Comparison of ENCODE assay signal across 1 cellular context in the genomic region with DNA sequence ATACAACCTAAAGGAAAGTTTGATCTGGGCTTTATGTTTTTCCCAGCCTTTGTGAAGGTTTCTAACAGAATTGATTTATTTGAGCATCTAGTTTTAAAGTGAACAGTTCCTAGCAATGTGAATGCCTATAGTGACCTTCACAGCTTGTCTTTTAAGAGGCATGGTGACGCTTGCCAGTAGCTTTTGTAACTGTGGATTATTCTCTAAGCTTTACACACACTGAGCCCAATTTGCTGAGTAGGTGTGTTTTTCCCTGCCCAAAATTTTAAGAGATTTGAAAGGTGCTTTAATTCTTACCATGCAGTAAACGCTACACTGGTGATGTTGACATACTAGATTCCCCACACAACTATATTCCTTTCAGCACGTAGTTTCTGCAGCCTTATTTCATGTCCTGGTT.
TF ChIP-seq lines count a peak whose summit lies in the region.

No MANE protein-coding gene starts in this region.

TF ChIP-seq in WTC11, 78 proteins besides CTCF, POLR2A, EP300 and RAD21 (continued from another document):
- TF ChIP-seq JUN (CRISPR knock-in tag; IDR thresholded peaks at IDR 0.05) (no peak), ZNF317 (CRISPR knock-in tag; IDR thresholded peaks at IDR 0.05; ENCODE audit: borderline replicate concordance, low read depth) (no peak), NR3C1 (CRISPR knock-in tag; conservative IDR thresholded peaks at IDR 0.05; ENCODE audit: low read depth) (no peak), GTF2I (CRISPR knock-in tag; conservative IDR thresholded peaks at IDR 0.05) (no peak), ESRRA (CRISPR knock-in tag; IDR thresholded peaks at IDR 0.05; ENCODE audit: borderline replicate concordance) (no peak), MYBL2 (CRISPR knock-in tag; IDR thresholded peaks at IDR 0.05) (no peak), ZNF423 (CRISPR knock-in tag; IDR thresholded peaks at IDR 0.05) (no peak), HMGA2 (CRISPR knock-in tag; IDR thresholded peaks at IDR 0.05) (no peak)
- TF ChIP-seq, protein P1, sequence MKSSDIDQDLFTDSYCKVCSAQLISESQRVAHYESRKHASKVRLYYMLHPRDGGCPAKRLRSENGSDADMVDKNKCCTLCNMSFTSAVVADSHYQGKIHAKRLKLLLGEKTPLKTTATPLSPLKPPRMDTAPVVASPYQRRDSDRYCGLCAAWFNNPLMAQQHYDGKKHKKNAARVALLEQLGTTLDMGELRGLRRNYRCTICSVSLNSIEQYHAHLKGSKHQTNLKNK (CRISPR knock-in tag; IDR thresholded peaks at IDR 0.05) = no peak
- TF ChIP-seq, protein P2, sequence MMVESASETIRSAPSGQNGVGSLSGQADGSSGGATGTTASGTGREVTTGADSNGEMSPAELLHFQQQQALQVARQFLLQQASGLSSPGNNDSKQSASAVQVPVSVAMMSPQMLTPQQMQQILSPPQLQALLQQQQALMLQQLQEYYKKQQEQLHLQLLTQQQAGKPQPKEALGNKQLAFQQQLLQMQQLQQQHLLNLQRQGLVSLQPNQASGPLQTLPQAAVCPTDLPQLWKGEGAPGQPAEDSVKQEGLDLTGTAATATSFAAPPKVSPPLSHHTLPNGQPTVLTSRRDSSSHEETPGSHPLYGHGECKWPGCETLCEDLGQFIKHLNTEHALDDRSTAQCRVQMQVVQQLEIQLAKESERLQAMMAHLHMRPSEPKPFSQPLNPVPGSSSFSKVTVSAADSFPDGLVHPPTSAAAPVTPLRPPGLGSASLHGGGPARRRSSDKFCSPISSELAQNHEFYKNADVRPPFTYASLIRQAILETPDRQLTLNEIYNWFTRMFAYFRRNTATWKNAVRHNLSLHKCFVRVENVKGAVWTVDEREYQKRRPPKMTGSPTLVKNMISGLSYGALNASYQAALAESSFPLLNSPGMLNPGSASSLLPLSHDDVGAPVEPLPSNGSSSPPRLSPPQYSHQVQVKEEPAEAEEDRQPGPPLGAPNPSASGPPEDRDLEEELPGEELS (CRISPR knock-in tag; IDR thresholded peaks at IDR 0.05) = no peak
- TF ChIP-seq, protein P3, sequence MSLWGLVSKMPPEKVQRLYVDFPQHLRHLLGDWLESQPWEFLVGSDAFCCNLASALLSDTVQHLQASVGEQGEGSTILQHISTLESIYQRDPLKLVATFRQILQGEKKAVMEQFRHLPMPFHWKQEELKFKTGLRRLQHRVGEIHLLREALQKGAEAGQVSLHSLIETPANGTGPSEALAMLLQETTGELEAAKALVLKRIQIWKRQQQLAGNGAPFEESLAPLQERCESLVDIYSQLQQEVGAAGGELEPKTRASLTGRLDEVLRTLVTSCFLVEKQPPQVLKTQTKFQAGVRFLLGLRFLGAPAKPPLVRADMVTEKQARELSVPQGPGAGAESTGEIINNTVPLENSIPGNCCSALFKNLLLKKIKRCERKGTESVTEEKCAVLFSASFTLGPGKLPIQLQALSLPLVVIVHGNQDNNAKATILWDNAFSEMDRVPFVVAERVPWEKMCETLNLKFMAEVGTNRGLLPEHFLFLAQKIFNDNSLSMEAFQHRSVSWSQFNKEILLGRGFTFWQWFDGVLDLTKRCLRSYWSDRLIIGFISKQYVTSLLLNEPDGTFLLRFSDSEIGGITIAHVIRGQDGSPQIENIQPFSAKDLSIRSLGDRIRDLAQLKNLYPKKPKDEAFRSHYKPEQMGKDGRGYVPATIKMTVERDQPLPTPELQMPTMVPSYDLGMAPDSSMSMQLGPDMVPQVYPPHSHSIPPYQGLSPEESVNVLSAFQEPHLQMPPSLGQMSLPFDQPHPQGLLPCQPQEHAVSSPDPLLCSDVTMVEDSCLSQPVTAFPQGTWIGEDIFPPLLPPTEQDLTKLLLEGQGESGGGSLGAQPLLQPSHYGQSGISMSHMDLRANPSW (CRISPR knock-in tag; conservative IDR thresholded peaks at IDR 0.05; ENCODE audit: low read depth) = no peak
- TF ChIP-seq, protein P4, sequence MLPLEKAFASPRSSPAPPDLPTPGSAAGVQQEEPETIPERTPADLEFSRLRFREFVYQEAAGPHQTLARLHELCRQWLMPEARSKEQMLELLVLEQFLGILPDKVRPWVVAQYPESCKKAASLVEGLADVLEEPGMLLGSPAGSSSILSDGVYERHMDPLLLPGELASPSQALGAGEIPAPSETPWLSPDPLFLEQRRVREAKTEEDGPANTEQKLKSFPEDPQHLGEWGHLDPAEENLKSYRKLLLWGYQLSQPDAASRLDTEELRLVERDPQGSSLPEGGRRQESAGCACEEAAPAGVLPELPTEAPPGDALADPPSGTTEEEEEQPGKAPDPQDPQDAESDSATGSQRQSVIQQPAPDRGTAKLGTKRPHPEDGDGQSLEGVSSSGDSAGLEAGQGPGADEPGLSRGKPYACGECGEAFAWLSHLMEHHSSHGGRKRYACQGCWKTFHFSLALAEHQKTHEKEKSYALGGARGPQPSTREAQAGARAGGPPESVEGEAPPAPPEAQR (CRISPR knock-in tag; IDR thresholded peaks at IDR 0.05) = no peak
- TF ChIP-seq, protein P5, sequence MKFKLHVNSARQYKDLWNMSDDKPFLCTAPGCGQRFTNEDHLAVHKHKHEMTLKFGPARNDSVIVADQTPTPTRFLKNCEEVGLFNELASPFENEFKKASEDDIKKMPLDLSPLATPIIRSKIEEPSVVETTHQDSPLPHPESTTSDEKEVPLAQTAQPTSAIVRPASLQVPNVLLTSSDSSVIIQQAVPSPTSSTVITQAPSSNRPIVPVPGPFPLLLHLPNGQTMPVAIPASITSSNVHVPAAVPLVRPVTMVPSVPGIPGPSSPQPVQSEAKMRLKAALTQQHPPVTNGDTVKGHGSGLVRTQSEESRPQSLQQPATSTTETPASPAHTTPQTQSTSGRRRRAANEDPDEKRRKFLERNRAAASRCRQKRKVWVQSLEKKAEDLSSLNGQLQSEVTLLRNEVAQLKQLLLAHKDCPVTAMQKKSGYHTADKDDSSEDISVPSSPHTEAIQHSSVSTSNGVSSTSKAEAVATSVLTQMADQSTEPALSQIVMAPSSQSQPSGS (CRISPR knock-in tag; IDR thresholded peaks at IDR 0.05; ENCODE audit: borderline replicate concordance, low read depth) = no peak
- TF ChIP-seq, protein P6, sequence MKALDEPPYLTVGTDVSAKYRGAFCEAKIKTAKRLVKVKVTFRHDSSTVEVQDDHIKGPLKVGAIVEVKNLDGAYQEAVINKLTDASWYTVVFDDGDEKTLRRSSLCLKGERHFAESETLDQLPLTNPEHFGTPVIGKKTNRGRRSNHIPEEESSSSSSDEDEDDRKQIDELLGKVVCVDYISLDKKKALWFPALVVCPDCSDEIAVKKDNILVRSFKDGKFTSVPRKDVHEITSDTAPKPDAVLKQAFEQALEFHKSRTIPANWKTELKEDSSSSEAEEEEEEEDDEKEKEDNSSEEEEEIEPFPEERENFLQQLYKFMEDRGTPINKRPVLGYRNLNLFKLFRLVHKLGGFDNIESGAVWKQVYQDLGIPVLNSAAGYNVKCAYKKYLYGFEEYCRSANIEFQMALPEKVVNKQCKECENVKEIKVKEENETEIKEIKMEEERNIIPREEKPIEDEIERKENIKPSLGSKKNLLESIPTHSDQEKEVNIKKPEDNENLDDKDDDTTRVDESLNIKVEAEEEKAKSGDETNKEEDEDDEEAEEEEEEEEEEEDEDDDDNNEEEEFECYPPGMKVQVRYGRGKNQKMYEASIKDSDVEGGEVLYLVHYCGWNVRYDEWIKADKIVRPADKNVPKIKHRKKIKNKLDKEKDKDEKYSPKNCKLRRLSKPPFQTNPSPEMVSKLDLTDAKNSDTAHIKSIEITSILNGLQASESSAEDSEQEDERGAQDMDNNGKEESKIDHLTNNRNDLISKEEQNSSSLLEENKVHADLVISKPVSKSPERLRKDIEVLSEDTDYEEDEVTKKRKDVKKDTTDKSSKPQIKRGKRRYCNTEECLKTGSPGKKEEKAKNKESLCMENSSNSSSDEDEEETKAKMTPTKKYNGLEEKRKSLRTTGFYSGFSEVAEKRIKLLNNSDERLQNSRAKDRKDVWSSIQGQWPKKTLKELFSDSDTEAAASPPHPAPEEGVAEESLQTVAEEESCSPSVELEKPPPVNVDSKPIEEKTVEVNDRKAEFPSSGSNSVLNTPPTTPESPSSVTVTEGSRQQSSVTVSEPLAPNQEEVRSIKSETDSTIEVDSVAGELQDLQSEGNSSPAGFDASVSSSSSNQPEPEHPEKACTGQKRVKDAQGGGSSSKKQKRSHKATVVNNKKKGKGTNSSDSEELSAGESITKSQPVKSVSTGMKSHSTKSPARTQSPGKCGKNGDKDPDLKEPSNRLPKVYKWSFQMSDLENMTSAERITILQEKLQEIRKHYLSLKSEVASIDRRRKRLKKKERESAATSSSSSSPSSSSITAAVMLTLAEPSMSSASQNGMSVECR (CRISPR knock-in tag; IDR thresholded peaks at IDR 0.05; ENCODE audit: borderline replicate concordance) = no peak
